ENCODE assay signal across 20 cellular contexts in the genomic region with DNA sequence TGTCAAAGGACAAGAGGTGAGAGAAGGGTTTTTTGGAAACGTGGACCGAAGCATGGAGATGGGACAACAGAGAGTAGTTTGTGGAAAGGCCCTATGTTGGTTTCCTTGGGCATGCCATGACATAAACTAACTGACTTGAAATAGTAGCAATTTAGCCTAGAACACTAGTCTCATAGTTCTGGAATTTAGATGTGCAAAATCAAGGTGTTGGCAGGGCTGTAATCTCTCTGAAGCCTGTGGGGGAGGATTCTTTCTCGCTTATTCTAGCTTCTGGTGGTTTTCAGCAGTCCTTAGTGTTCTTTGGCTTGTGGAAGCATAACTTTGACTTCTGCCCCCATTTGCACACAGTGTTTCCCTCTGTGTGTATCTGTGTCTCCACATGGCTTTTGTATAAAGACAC.
"Had no signal": no experiment of that assay in that cellular context is flagged by ENCODE, and none has a peak within 500 bp of the region (broad histone marks: within the 10 kb centered on the region; RNA-seq: fewer than 3 reads in every experiment).

No MANE protein-coding gene starts in this region.

- ATAC-seq: activated CD4-positive, alpha-beta T cell treated with anti-CD3 and anti-CD28 coated beads for 36 hours; activated T-cell treated with anti-CD3 and anti-CD28 coated beads, Interleukin-2, amount 50 U/mL, for 72 hours; esophagus mucosa; left colon; lower lobe of right lung; psoas muscle; sciatic nerve; T-helper 17 cell; upper lobe of right lung had no signal

- H3K27me3 ChIP-seq: cardiac muscle cell, spleen, stomach, testis, upper lobe of right lung had no signal

- H3K4me3 ChIP-seq: cardiac muscle cell, dorsolateral prefrontal cortex, lower lobe of right lung, psoas muscle, spleen, stomach, testis, upper lobe of right lung had no signal

- H3K36me3 ChIP-seq: cardiac muscle cell, lower lobe of right lung, spleen, stomach, upper lobe of right lung had no signal

- H3K27ac ChIP-seq: cardiac muscle cell, dorsolateral prefrontal cortex, lower lobe of right lung, psoas muscle, spleen, stomach, testis, upper lobe of right lung had no signal

- DNase-seq: activated CD4-positive, alpha-beta memory T cell treated with anti-CD3 and anti-CD28 coated beads, Interleukin-2, amount 10 ng/mL, durations not matched to agents 7 days and 5 days; activated CD4-positive, alpha-beta T cell treated with anti-CD3 and anti-CD28 coated beads for 36 hours; activated CD8-positive, alpha-beta memory T cell treated with anti-CD3 and anti-CD28 coated beads, Interleukin-2, amount 50 U/mL, for 4 hours; activated gamma-delta T cell; activated T-cell treated with anti-CD3 and anti-CD28 coated beads, Interleukin-2, amount 50 U/mL, for 72 hours; dorsolateral prefrontal cortex; hippocampal formation; left colon; lower lobe of right lung; midbrain; psoas muscle; spleen; stimulated activated CD4-positive, alpha-beta T cell treated with anti-CD3 and anti-CD28 coated beads, Interleukin-1b, Interleukin-23, amount 100 ng/mL, for 48 hours; stomach; T-helper 17 cell; testis; upper lobe of right lung had no signal

- H3K9me3 ChIP-seq: lower lobe of right lung, testis, upper lobe of right lung had no signal

- H3K4me1 ChIP-seq: lower lobe of right lung, psoas muscle, spleen, stomach, testis, upper lobe of right lung had no signal
